Comparison of ENCODE assay signal across 19 cellular contexts in genomic region chr15:22417795-22418194, GRCh38. TPM values are rescaled to one million over a fixed set of nuclear protein-coding genes. Genes with fewer than 3 reads are reported as not detected.
"Had no signal": no experiment of that assay in that cellular context is flagged by ENCODE, and none has a peak within 500 bp of the region (broad histone marks: within the 10 kb centered on the region; RNA-seq: fewer than 3 reads in every experiment).

No MANE protein-coding gene starts in this region.

RNA-seq across cellular contexts. Expression of gene GOLGA6L22, which starts 40.9 kb away (rescaled TPM):
- total RNA-seq: cardiac muscle cell; chondrocyte; colonic mucosa; endodermal cell; esophagus muscularis mucosa; fibroblast of lung; foreskin keratinocyte; heart left ventricle; lung microvascular endothelial cell; mesothelial cell of epicardium; mucosa of descending colon; natural killer cell treated with Interleukin-12 subunit alpha and Interleukin-12 subunit beta and Interleukin-15 and Interleukin-18, amount 100 ng/mL, for 72 hours; neural crest cell; omental fat pad; progenitor cell of endocrine pancreas; subcutaneous adipose tissue; temporal lobe; thyroid gland had no signal
- polyA plus RNA-seq: cardiac muscle cell, fibroblast of lung, foreskin keratinocyte, heart left ventricle, stomach had no signal
